ENCODE assay signal across 10 cellular contexts in the genomic region with DNA sequence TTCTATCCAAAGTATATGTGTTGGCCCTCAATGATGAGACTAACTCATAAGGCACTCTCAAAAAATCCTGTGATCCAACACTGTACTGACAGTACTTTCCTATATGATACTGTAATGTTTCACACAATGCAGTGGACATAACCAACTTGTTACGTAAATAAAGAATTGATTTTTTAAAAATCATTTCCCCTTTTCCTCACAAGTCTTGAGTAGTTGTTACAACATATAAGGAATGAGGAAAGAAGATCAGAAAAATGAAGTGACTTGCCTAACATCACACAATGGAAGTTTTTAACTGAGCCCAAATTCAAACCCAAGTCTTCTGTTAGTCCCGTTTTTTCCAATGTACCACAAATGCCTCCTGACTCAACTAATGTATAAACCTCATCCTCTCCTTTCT.
DNase-seq lines count a peak whose midpoint lies in the region; ATAC-seq and TF ChIP-seq lines count a peak whose summit lies in the region.
"Had no signal": no experiment of that assay in that cellular context is flagged by ENCODE, and none has a peak within 500 bp of the region (broad histone marks: within the 10 kb centered on the region; RNA-seq: fewer than 3 reads in every experiment).

No MANE protein-coding gene starts in this region.

- H3K4me3 ChIP-seq in SK-N-MC, result no peak overlapping the region

- H3K27ac ChIP-seq in SK-N-MC (peak overlapping the region; percentile 69), epithelial cell of prostate (peak overlapping the region; percentile 12)

- H3K27me3 Mint-ChIP-seq in activated T-cell treated with anti-CD3 and anti-CD28 coated beads, Interleukin-2, amount 50 U/mL, for 24 hours, result no peaks in the 10 kb centered on the region
- H3K27me3 Mint-ChIP-seq in stimulated activated memory B cell treated with anti-CD40 and anti-IgM and Interleukin-4, amounts not matched to agents 10 μg/mL and 1 μg/mL and 100 μg/mL, for 72 hours, result no peaks in the 10 kb centered on the region

- H3K36me3 Mint-ChIP-seq in activated T-cell treated with anti-CD3 and anti-CD28 coated beads, Interleukin-2, amount 50 U/mL, for 24 hours (ENCODE audit: low read depth), result peaks cover 82% of the 10 kb centered on the region
- H3K36me3 Mint-ChIP-seq in stimulated activated memory B cell treated with anti-CD40 and anti-IgM and Interleukin-4, amounts not matched to agents 10 μg/mL and 1 μg/mL and 100 μg/mL, for 72 hours, result peaks cover 39% of the 10 kb centered on the region

- peak overlapping the region; percentile 85 for H3K27ac Mint-ChIP-seq in activated T-cell treated with anti-CD3 and anti-CD28 coated beads, Interleukin-2, amount 50 U/mL, for 24 hours
- H3K27ac Mint-ChIP-seq in stimulated activated memory B cell treated with anti-CD40 and anti-IgM and Interleukin-4, amounts not matched to agents 10 μg/mL and 1 μg/mL and 100 μg/mL, for 72 hours, result peak overlapping the region; percentile 77

- H3K36me3 ChIP-seq in SK-N-MC (ENCODE audit: insufficient read depth, low read length), result peaks cover 46% of the 10 kb centered on the region

- DNase-seq in activated T-cell treated with anti-CD3 and anti-CD28 coated beads, Interleukin-2, amount 50 U/mL, for 24 hours, result no peak
- DNase-seq in activated T-cell treated with anti-CD3 and anti-CD28 coated beads for 4 hours, result no peak
- no peak for DNase-seq in SK-N-MC (ENCODE audit: low read depth, low spot score)
- no peak for DNase-seq in epithelial cell of prostate (ENCODE audit: low read depth, low spot score)
- no peak for DNase-seq in T-helper 9 cell
- DNase-seq in GM20000 (ENCODE audit: low spot score), result no peak
- DNase-seq: H7, NCI-H2029 treated with DMSO at 0.1 percent for 48 hours had no signal

- ATAC-seq in stimulated activated memory B cell treated with anti-CD40 and anti-IgM and Interleukin-4, amounts not matched to agents 10 μg/mL and 1 μg/mL and 100 μg/mL, for 72 hours, result no peak
- ATAC-seq in GM19035 (IDR thresholded peaks at IDR 0.05; ENCODE audit: unreplicated experiment), result no peak

- no peaks in the 10 kb centered on the region for H3K9me3 ChIP-seq in SK-N-MC (ENCODE audit: low read depth, low read length)

- no peak overlapping the region for H3K9ac ChIP-seq in SK-N-MC (ENCODE audit: insufficient read length)

- no peak for TF ChIP-seq CTCF in GM20000 (IDR thresholded peaks at IDR 0.05; ENCODE audit: extremely low read depth, missing control alignments)

- no peaks in the 10 kb centered on the region for H3K9me3 Mint-ChIP-seq in activated T-cell treated with anti-CD3 and anti-CD28 coated beads, Interleukin-2, amount 50 U/mL, for 24 hours
- H3K9me3 Mint-ChIP-seq in stimulated activated memory B cell treated with anti-CD40 and anti-IgM and Interleukin-4, amounts not matched to agents 10 μg/mL and 1 μg/mL and 100 μg/mL, for 72 hours, result no peaks in the 10 kb centered on the region

- peaks cover 75% of the 10 kb centered on the region for H3K4me1 Mint-ChIP-seq in activated T-cell treated with anti-CD3 and anti-CD28 coated beads, Interleukin-2, amount 50 U/mL, for 24 hours (ENCODE audit: low read depth)
- peaks cover 66% of the 10 kb centered on the region for H3K4me1 Mint-ChIP-seq in stimulated activated memory B cell treated with anti-CD40 and anti-IgM and Interleukin-4, amounts not matched to agents 10 μg/mL and 1 μg/mL and 100 μg/mL, for 72 hours

- peak overlapping the region; percentile 44 for H3K4me3 Mint-ChIP-seq in activated T-cell treated with anti-CD3 and anti-CD28 coated beads, Interleukin-2, amount 50 U/mL, for 24 hours
- H3K4me3 Mint-ChIP-seq in stimulated activated memory B cell treated with anti-CD40 and anti-IgM and Interleukin-4, amounts not matched to agents 10 μg/mL and 1 μg/mL and 100 μg/mL, for 72 hours, result peak overlapping the region; percentile 19
